Comparison of ENCODE assay signal across 24 cellular contexts in genomic region chr5:10031817-10032216, GRCh38.
A peak's percentile ranks its signal among the peaks of the same experiment; 100 is the strongest.
DNase-seq lines count a peak whose midpoint lies in the region; ATAC-seq and TF ChIP-seq lines count a peak whose summit lies in the region.
"Had no signal": no experiment of that assay in that cellular context is flagged by ENCODE, and none has a peak within 500 bp of the region (broad histone marks: within the 10 kb centered on the region; RNA-seq: fewer than 3 reads in every experiment).

No MANE protein-coding gene starts in this region.

- H3K4ac ChIP-seq in mesendoderm (ENCODE audit: low read depth, low read length): no peak overlapping the region

- H3K79me2 ChIP-seq in mesendoderm (ENCODE audit: control insufficient read depth, insufficient read depth, low read length): no peaks in the 10 kb centered on the region

- no peaks in the 10 kb centered on the region for H3K79me1 ChIP-seq in mesendoderm (ENCODE audit: low read length)

- no peak overlapping the region for H3K18ac ChIP-seq in mesendoderm (ENCODE audit: low read length)

- no peak overlapping the region for H3K27ac ChIP-seq in mesendoderm (ENCODE audit: low read depth, low read length)
- H3K27ac ChIP-seq: BLaER1, RWPE1 had no signal

- H3K4me1 ChIP-seq in mesendoderm (ENCODE audit: control insufficient read depth, low read depth, low read length): peaks cover 2% of the 10 kb centered on the region

- H3K4me3 ChIP-seq in H7 (ENCODE audit: insufficient read depth, low read depth, low read length): no peak overlapping the region
- no peak overlapping the region for H3K4me3 ChIP-seq in choroid plexus epithelial cell (ENCODE audit: low read depth, low read length)
- no peak overlapping the region for H3K4me3 ChIP-seq in mesendoderm (ENCODE audit: low read length)
- H3K4me3 ChIP-seq: BLaER1, K562 had no signal

- no peak overlapping the region for H3K9ac ChIP-seq in mesendoderm (ENCODE audit: low read length)
- H3K9ac ChIP-seq: BLaER1 had no signal

- H3K27me3 ChIP-seq in H7 (ENCODE audit: control insufficient read depth, insufficient read depth, low read length) (no peaks in the 10 kb centered on the region), mesendoderm (ENCODE audit: insufficient read depth, low read length, poor library complexity) (no peaks in the 10 kb centered on the region)
- H3K27me3 ChIP-seq: BLaER1 had no signal

- peak overlapping the region; percentile 29 for H2BK15ac ChIP-seq in mesendoderm (replicated peaks; ENCODE audit: low read depth)

- H4K8ac ChIP-seq in mesendoderm (ENCODE audit: low read depth, low read length): no peak overlapping the region

- no peak overlapping the region for H3K23ac ChIP-seq in mesendoderm (ENCODE audit: low read length)

- H3K4me2 ChIP-seq in mesendoderm (ENCODE audit: low read length): no peak overlapping the region

- no peak overlapping the region for H2AK5ac ChIP-seq in mesendoderm (ENCODE audit: low read length)

- DNase-seq in NCI-H748 (lab: John Stamatoyannopoulos, UW; ENCODE audit: unreplicated experiment) (peak; percentile 32), NCI-H748 treated with DMSO at 0.1 percent for 48 hours (lab: John Stamatoyannopoulos, UW) (no peak), H7 (peak; percentile 22), choroid plexus epithelial cell (ENCODE audit: low read depth) (no peak), mesendoderm (peak; percentile 45), NCI-H345 treated with DMSO at 0.1 percent for 48 hours (lab: John Stamatoyannopoulos, UW; ENCODE audit: unreplicated experiment) (no peak), DMS153 treated with DMSO at 0.1 percent for 48 hours (lab: John Stamatoyannopoulos, UW; ENCODE audit: unreplicated experiment) (no peak)
- DNase-seq: 8988T; ACHN; CD4-positive, CD25-positive, alpha-beta regulatory T cell; DMS153; NCI-H1105 treated with DMSO at 0.1 percent for 48 hours; NCI-H146; NCI-H1930; NCI-H2107; NCI-H526 treated with DMSO at 0.1 percent for 48 hours; NK-92 treated with Interleukin-12 subunit alpha and Interleukin-12 subunit beta, amount 100 ng/mL, for 24 hours; SHP77; T-cell had no signal

- ATAC-seq in GM21515 (IDR thresholded peaks at IDR 0.05; ENCODE audit: unreplicated experiment): no peak
- ATAC-seq: K562, Panc1, T-cell had no signal

- H2BK5ac ChIP-seq in mesendoderm (ENCODE audit: low read length): no peak overlapping the region

- no peak overlapping the region for H3K56ac ChIP-seq in mesendoderm (ENCODE audit: low read length)

- no peaks in the 10 kb centered on the region for H3K36me3 ChIP-seq in H7 (replicated peaks; ENCODE audit: control insufficient read depth, insufficient read depth, low read length)
- no peaks in the 10 kb centered on the region for H3K36me3 ChIP-seq in mesendoderm (ENCODE audit: control insufficient read depth, insufficient read depth, low read length)
- H3K36me3 ChIP-seq: BLaER1 had no signal

- H4K5ac ChIP-seq in mesendoderm (ENCODE audit: low read length): no peak overlapping the region

- no CpG with 5 or more reads among the region's 2 CpGs for WGBS in mesendoderm (ENCODE audit: extremely low coverage, insufficient coverage, low lambda C conversion rate)

- H2BK120ac ChIP-seq in mesendoderm (ENCODE audit: low read depth, low read length): no peak overlapping the region

- peak; percentile 2 for TF ChIP-seq CTCF in choroid plexus epithelial cell (conservative IDR thresholded peaks at IDR 0.05; ENCODE audit: low read depth, low read length)

Comparison
In these comparisons a context has a peak if more than half of its experiments do, and no peak if none do; other contexts are left out.
1. DNase-seq: peak in NCI-H748 (single experiment), H7 (single experiment) and mesendoderm (single experiment); none in NCI-H748 treated with DMSO at 0.1 percent for 48 hours (single experiment), choroid plexus epithelial cell (single experiment), NCI-H345 treated with DMSO at 0.1 percent for 48 hours (single experiment) and DMS153 treated with DMSO at 0.1 percent for 48 hours (single experiment).